12 cellular contexts compared by ENCODE assay signal in genomic region chr2:230967113-230967512, GRCh38. TPM values are rescaled to one million over a fixed set of nuclear protein-coding genes. Genes with fewer than 3 reads are reported as not detected.
"Had no signal": no experiment of that assay in that cellular context is flagged by ENCODE, and none has a peak within 500 bp of the region (broad histone marks: within the 10 kb centered on the region; RNA-seq: fewer than 3 reads in every experiment).

No MANE protein-coding gene starts in this region.

- H3K4me3 Mint-ChIP-seq: GM23338, H9, HFFc6 had no signal

- H3K27ac Mint-ChIP-seq: GM23338, HFFc6 had no signal

- ATAC-seq: GM23338, HCT116 had no signal

- H3K4me1 Mint-ChIP-seq: GM23338 had no signal

- FAIRE-seq: H1, H54 had no signal

- H3K4me1 ChIP-seq: HAP-1 had no signal

- DNase-seq: GM23248, GOT3, H7, H9, HCEC 1CT, HFFc6 had no signal

- H3K36me3 ChIP-seq: HAP-1 had no signal

- H3K27ac ChIP-seq: GM23248 had no signal

- H3K9ac ChIP-seq: GM23248 had no signal

- H3K4me2 ChIP-seq: GM23338 had no signal

- H3K9me3 ChIP-seq: HAP-1 had no signal

- H3K4me3 ChIP-seq: GM23248, GM23338, HAP-1 had no signal

- H2AFZ ChIP-seq: GM23248, GM23338 had no signal

RNA-seq across cellular contexts. Expression of gene SPATA3, which starts 28.8 kb away (rescaled TPM):
- total RNA-seq: GM23248, GM23338, H1, H4, H7, H9, HFFc6 had no signal
- polyA plus RNA-seq: GM23248, GM23338, H1 had no signal

RNA-seq across cellular contexts. Expression of gene GPR55, which starts 42.1 kb away (rescaled TPM):
- total RNA-seq: GM23248, GM23338, H1, H7, H9, HFFc6 had no signal
- polyA plus RNA-seq: GM23338, H1 had no signal
